Comparison of ENCODE assay signal across 19 cellular contexts in genomic region chr6:139887275-139887674, GRCh38.
DNase-seq lines count a peak whose midpoint lies in the region; ATAC-seq and TF ChIP-seq lines count a peak whose summit lies in the region.
"Had no signal": no experiment of that assay in that cellular context is flagged by ENCODE, and none has a peak within 500 bp of the region (broad histone marks: within the 10 kb centered on the region; RNA-seq: fewer than 3 reads in every experiment).

No MANE protein-coding gene starts in this region.

- no peak for TF ChIP-seq EP300 in sigmoid colon (IDR thresholded peaks at IDR 0.05)

- peaks cover 39% of the 10 kb centered on the region for H3K4me1 Mint-ChIP-seq in dendritic cell treated with granulocyte-macrophage colony-stimulating factor and Interleukin-4, amounts not matched to agents 40 ng/mL and 50 ng/mL, for 4 days (ENCODE audit: low read depth)
- peaks cover 87% of the 10 kb centered on the region for H3K4me1 Mint-ChIP-seq in neural crest cell
- H3K4me1 Mint-ChIP-seq: CD4-positive, CD25-positive, alpha-beta regulatory T cell had no signal

- WGBS in sigmoid colon, 2 donors = 61 to 92% methylated on average over 3 of the region's 3 CpGs

- TF ChIP-seq CTCF in cardiac muscle cell (IDR thresholded peaks at IDR 0.05; ENCODE audit: low read depth, low read length) (no peak), neural crest cell (conservative IDR thresholded peaks at IDR 0.05) (no peak), sigmoid colon (IDR thresholded peaks at IDR 0.05) (no peak), vagina (IDR thresholded peaks at IDR 0.05) (no peak)

- H3K4me3 ChIP-seq in cardiac muscle cell (no peak overlapping the region), sigmoid colon (no peak overlapping the region), vagina (no peak overlapping the region)

- no peak for ATAC-seq in left ventricle myocardium superior
- ATAC-seq: PC-3 had no signal

- H3K4me3 Mint-ChIP-seq in dendritic cell treated with granulocyte-macrophage colony-stimulating factor and Interleukin-4, amounts not matched to agents 40 ng/mL and 50 ng/mL, for 4 days = no peak overlapping the region
- no peak overlapping the region for H3K4me3 Mint-ChIP-seq in neural crest cell
- H3K4me3 Mint-ChIP-seq: CD4-positive, CD25-positive, alpha-beta regulatory T cell had no signal

- H3K27me3 ChIP-seq in cardiac muscle cell = no peaks in the 10 kb centered on the region
- H3K27me3 ChIP-seq in sigmoid colon = no peaks in the 10 kb centered on the region
- no peaks in the 10 kb centered on the region for H3K27me3 ChIP-seq in vagina
- H3K27me3 ChIP-seq: BE2C had no signal

- peaks cover 43% of the 10 kb centered on the region for H3K4me1 ChIP-seq in cardiac muscle cell (ENCODE audit: low read depth)
- peaks cover 0 to 25% (median 20%) of the 10 kb centered on the region in 4 donors for H3K4me1 ChIP-seq in sigmoid colon
- H3K4me1 ChIP-seq in vagina = no peaks in the 10 kb centered on the region

- peaks cover 14% of the 10 kb centered on the region for H3K36me3 Mint-ChIP-seq in dendritic cell treated with granulocyte-macrophage colony-stimulating factor and Interleukin-4, amounts not matched to agents 40 ng/mL and 50 ng/mL, for 4 days (ENCODE audit: low read depth)
- H3K36me3 Mint-ChIP-seq in neural crest cell (ENCODE audit: low read depth) = no peaks in the 10 kb centered on the region
- H3K36me3 Mint-ChIP-seq: CD4-positive, CD25-positive, alpha-beta regulatory T cell had no signal

- DNase-seq in cardiac muscle cell (ENCODE audit: low read depth in 1 of 2, low spot score in 1 of 2) (no peak), left ventricle myocardium superior (no peak), neural crest cell (ENCODE audit: low read depth, low spot score) (no peak), sigmoid colon (no peak), midbrain (lab: John Stamatoyannopoulos, UW) (no peak), vagina (ENCODE audit: extremely low spot score in 2 of 2) (no peak)
- DNase-seq: BE2C; CD4-positive, CD25-positive, alpha-beta regulatory T cell; COR-L47; GF-D8; NCI-H1436; NCI-H1930; NCI-H345; NCI-H524 treated with DMSO at 0.1 percent for 48 hours; PC-3; SIG-M5 had no signal

- H3K27me3 Mint-ChIP-seq in dendritic cell treated with granulocyte-macrophage colony-stimulating factor and Interleukin-4, amounts not matched to agents 40 ng/mL and 50 ng/mL, for 4 days = no peaks in the 10 kb centered on the region
- no peaks in the 10 kb centered on the region for H3K27me3 Mint-ChIP-seq in neural crest cell (ENCODE audit: low read depth)

- H3K27ac ChIP-seq in cardiac muscle cell (peak overlapping the region; percentile 75), sigmoid colon (no peak overlapping the region), vagina (no peak overlapping the region)
- H3K27ac ChIP-seq: KMS-11, RWPE1 had no signal

- intact Hi-C loops in left ventricle myocardium superior (cut with micrococcal nuclease) = loop anchor here (5.0 to 10.0 kb wide), 3 partner anchors 78 to 555 kb away; partner anchors contain the start of gene CITED2
- intact Hi-C loops in dendritic cell treated with granulocyte-macrophage colony-stimulating factor and Interleukin-4, amounts not matched to agents 40 ng/mL and 50 ng/mL, for 4 days (cut with micrococcal nuclease) = loop anchor here (10.0 kb wide), 2 partner anchors 148 to 1038 kb away; no protein-coding TSS in a partner anchor
- intact Hi-C loops in sigmoid colon (cut with DNase I) = loop anchor here (10.0 kb wide), 2 partner anchors 188 to 512 kb away; partner anchors contain the start of gene CITED2
- intact Hi-C loops in vagina (cut with DNase I) = no loop called here

- H3K9me3 Mint-ChIP-seq in dendritic cell treated with granulocyte-macrophage colony-stimulating factor and Interleukin-4, amounts not matched to agents 40 ng/mL and 50 ng/mL, for 4 days = no peaks in the 10 kb centered on the region
- H3K9me3 Mint-ChIP-seq in neural crest cell = no peaks in the 10 kb centered on the region
- H3K9me3 Mint-ChIP-seq: CD4-positive, CD25-positive, alpha-beta regulatory T cell had no signal

- no peaks in the 10 kb centered on the region for H3K36me3 ChIP-seq in cardiac muscle cell
- no peaks in the 10 kb centered on the region for H3K36me3 ChIP-seq in sigmoid colon
- H3K36me3 ChIP-seq in vagina = no peaks in the 10 kb centered on the region
- H3K36me3 ChIP-seq: BE2C had no signal

- H3K9me3 ChIP-seq in cardiac muscle cell (ENCODE audit: low read depth) = no peaks in the 10 kb centered on the region
- H3K9me3 ChIP-seq in sigmoid colon = no peaks in the 10 kb centered on the region
- no peaks in the 10 kb centered on the region for H3K9me3 ChIP-seq in vagina
- H3K9me3 ChIP-seq: BE2C had no signal

- TF ChIP-seq POLR2A in sigmoid colon (IDR thresholded peaks at IDR 0.05) (no peak), vagina (IDR thresholded peaks at IDR 0.05) (no peak)

- H3K27ac Mint-ChIP-seq in dendritic cell treated with granulocyte-macrophage colony-stimulating factor and Interleukin-4, amounts not matched to agents 40 ng/mL and 50 ng/mL, for 4 days = peak overlapping the region; percentile 75
- peak overlapping the region; percentile 24 for H3K27ac Mint-ChIP-seq in neural crest cell (ENCODE audit: unreplicated experiment)
- H3K27ac Mint-ChIP-seq: CD4-positive, CD25-positive, alpha-beta regulatory T cell had no signal
